In the genomic region with DNA sequence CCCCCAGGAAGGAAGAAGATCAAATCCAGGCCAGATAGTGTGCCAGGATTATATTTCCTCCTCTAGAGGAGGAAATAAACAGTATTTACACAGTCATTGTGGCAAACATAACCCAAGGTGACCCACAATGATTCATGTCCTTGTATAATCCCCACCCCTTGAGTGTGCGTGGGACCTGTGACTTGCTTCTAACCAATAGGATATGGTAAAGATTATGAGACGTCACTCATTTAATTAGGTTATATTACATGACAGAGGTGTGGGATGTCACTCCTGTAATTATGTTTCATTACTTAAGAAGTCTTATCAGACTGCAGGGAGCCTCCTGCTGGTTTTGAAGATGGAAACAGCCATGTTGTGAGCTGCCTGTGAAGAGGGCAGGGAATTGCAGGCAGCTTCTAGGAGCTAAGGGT, we compare ENCODE assay signal across 13 cellular contexts. TPM values are rescaled to one million over a fixed set of nuclear protein-coding genes. Genes with fewer than 3 reads are reported as not detected.
DNase-seq lines count a peak whose midpoint lies in the region; ATAC-seq, FAIRE-seq and TF ChIP-seq lines count a peak whose summit lies in the region.
"Had no signal": no experiment of that assay in that cellular context is flagged by ENCODE, and none has a peak within 500 bp of the region (broad histone marks: within the 10 kb centered on the region; RNA-seq: fewer than 3 reads in every experiment).

No MANE protein-coding gene starts in this region.

- BruUV-seq in PC-9 (replicated peaks; lab: Mats Ljungman, UMichigan) = no TSS peak

- intact Hi-C loops in PC-9 (cut with micrococcal nuclease; ENCODE audit: unreplicated experiment) = no loop called here
- intact Hi-C loops in upper lobe of right lung (cut with DNase I) = no loop called here
- intact Hi-C loops in psoas muscle (cut with DNase I) = no loop called here

- H3K27me3 Mint-ChIP-seq in activated T-cell treated with anti-CD3 and anti-CD28 coated beads, Interleukin-2, amount 50 U/mL, for 4 hours (ENCODE audit: low read depth) = no peaks in the 10 kb centered on the region

- no peak overlapping the region for H3K4me3 ChIP-seq in PC-9
- no peak overlapping the region for H3K4me3 ChIP-seq in upper lobe of right lung
- no peak overlapping the region for H3K4me3 ChIP-seq in psoas muscle
- H3K4me3 ChIP-seq: heart right ventricle had no signal

- H3K4me2 ChIP-seq in PC-9 = peak overlapping the region; percentile 53

- ATAC-seq in activated T-cell treated with anti-CD3 and anti-CD28 coated beads, Interleukin-2, amount 50 U/mL, for 4 hours = peak; percentile 37 to 43
- ATAC-seq in upper lobe of right lung (peak; percentile 83), psoas muscle (no peak)
- ATAC-seq: heart right ventricle, WTC11 had no signal

- H3K36me3 Mint-ChIP-seq in activated T-cell treated with anti-CD3 and anti-CD28 coated beads, Interleukin-2, amount 50 U/mL, for 4 hours (ENCODE audit: insufficient read depth) = no peaks in the 10 kb centered on the region
- H3K36me3 Mint-ChIP-seq: WTC11 had no signal

- no peaks in the 10 kb centered on the region for H3K79me2 ChIP-seq in PC-9 (ENCODE audit: low read depth)

- no peaks in the 10 kb centered on the region for H4K20me1 ChIP-seq in PC-9 (ENCODE audit: insufficient read depth)

- FAIRE-seq in islet of Langerhans (lab: Jason Lieb, UNC) = peak; percentile 17

- POLR2A ChIA-PET in PC-9 (lab: Charles Lee; ENCODE audit: unreplicated experiment) = no interaction called here

- H3K9me3 ChIP-seq in PC-9 (ENCODE audit: insufficient read depth, low read depth) (no peaks in the 10 kb centered on the region), upper lobe of right lung (no peaks in the 10 kb centered on the region), psoas muscle (no peaks in the 10 kb centered on the region)
- H3K9me3 ChIP-seq: heart right ventricle had no signal

- H3K36me3 ChIP-seq in PC-9 (ENCODE audit: low read depth) (no peaks in the 10 kb centered on the region), upper lobe of right lung (no peaks in the 10 kb centered on the region), psoas muscle (ENCODE audit: insufficient read depth in 1 of 2, low read depth in 1 of 2) (no peaks in the 10 kb centered on the region)
- H3K36me3 ChIP-seq: heart right ventricle had no signal

- TF ChIP-seq CTCF in PC-9 (conservative IDR thresholded peaks at IDR 0.05) (no peak), upper lobe of right lung (IDR thresholded peaks at IDR 0.05) (no peak), psoas muscle (IDR thresholded peaks at IDR 0.05) (no peak)

- H3K4me1 ChIP-seq in PC-9 (replicated peaks; ENCODE audit: insufficient read depth) (peaks cover 32% of the 10 kb centered on the region), upper lobe of right lung (no peaks in the 10 kb centered on the region), psoas muscle (no peaks in the 10 kb centered on the region)
- H3K4me1 ChIP-seq: heart right ventricle had no signal

- H3K9me3 Mint-ChIP-seq in activated T-cell treated with anti-CD3 and anti-CD28 coated beads, Interleukin-2, amount 50 U/mL, for 4 hours = peaks cover 3% of the 10 kb centered on the region

- WGBS in psoas muscle, 3 donors = 78 to 89% (median 81%) methylated on average over 2 of the region's 2 CpGs

- no peaks in the 10 kb centered on the region for H3K4me1 Mint-ChIP-seq in activated T-cell treated with anti-CD3 and anti-CD28 coated beads, Interleukin-2, amount 50 U/mL, for 4 hours (ENCODE audit: low read depth)
- H3K4me1 Mint-ChIP-seq: WTC11 had no signal

- H3K27ac ChIP-seq in PC-9 = peak overlapping the region; percentile 77
- H3K27ac ChIP-seq in upper lobe of right lung = no peak overlapping the region
- H3K27ac ChIP-seq in psoas muscle = no peak overlapping the region
- H3K27ac ChIP-seq: heart right ventricle had no signal

- H3K4me3 Mint-ChIP-seq in activated T-cell treated with anti-CD3 and anti-CD28 coated beads, Interleukin-2, amount 50 U/mL, for 4 hours = no peak overlapping the region
- H3K4me3 Mint-ChIP-seq: WTC11 had no signal

- DNase-seq in activated T-cell treated with anti-CD3 and anti-CD28 coated beads, Interleukin-2, amount 50 U/mL, for 4 hours = no peak
- DNase-seq in activated T-cell treated with anti-CD3 and anti-CD28 coated beads for 4 hours (no peak), PC-9 (peak in 1 of 2 experiments; percentile 90), upper lobe of right lung (no peak), UCSD-AML1 (lab: John Stamatoyannopoulos, UW; ENCODE audit: unreplicated experiment) (no peak), psoas muscle (no peak)
- DNase-seq in stimulated activated CD4-positive, alpha-beta T cell treated with anti-CD3 and anti-CD28 coated beads, Interleukin-2, amount 100 ng/mL, for 48 hours = no peak
- DNase-seq: heart right ventricle, NCI-H1092 treated with DMSO at 0.1 percent for 48 hours, NCI-H526, SHP77 treated with DMSO at 0.1 percent for 48 hours had no signal

- H3K9me2 ChIP-seq in PC-9 (ENCODE audit: insufficient read depth) = no peaks in the 10 kb centered on the region

- CTCF ChIA-PET in PC-9 (lab: Charles Lee) = no interaction called here

- H3F3A ChIP-seq in PC-9 (ENCODE audit: insufficient read depth, low read depth) = peaks cover 7% of the 10 kb centered on the region; the same call in 1 of the 2 replicates

- H2AFZ ChIP-seq in PC-9 = peak overlapping the region; percentile 77

- H3K27me3 ChIP-seq in PC-9 (ENCODE audit: insufficient read depth, low read depth) (no peaks in the 10 kb centered on the region), upper lobe of right lung (no peaks in the 10 kb centered on the region), psoas muscle (ENCODE audit: insufficient read depth in 3 of 3, low read length in 2 of 3) (no peaks in the 10 kb centered on the region)
- H3K27me3 ChIP-seq: heart right ventricle had no signal

RNA-seq across cellular contexts. Expression of a gene that starts 12.2 kb away (rescaled TPM):
- total RNA-seq in activated T-cell treated with anti-CD3 and anti-CD28 coated beads, Interleukin-2, amount 50 U/mL, for 4 hours = under 1 TPM; 0.05 to 0.21 (median 0.08) TPM
- not detected in 2 replicates for total RNA-seq in PC-9 (2021)
- 3.0 TPM for total RNA-seq in upper lobe of right lung
- under 1 TPM; 0.20 to 0.52 (median 0.30) TPM for total RNA-seq in psoas muscle
- polyA plus RNA-seq in psoas muscle = under 1 TPM; 0.03 to 0.14 (median 0.08) TPM

Comparison
In these comparisons a context has a peak if more than half of its experiments do, and no peak if none do; other contexts are left out.
1. ATAC-seq: peak in activated T-cell treated with anti-CD3 and anti-CD28 coated beads, Interleukin-2, amount 50 U/mL, for 4 hours (2 of 2) and upper lobe of right lung (single experiment); none in psoas muscle (0 of 4).